In the genomic region with DNA sequence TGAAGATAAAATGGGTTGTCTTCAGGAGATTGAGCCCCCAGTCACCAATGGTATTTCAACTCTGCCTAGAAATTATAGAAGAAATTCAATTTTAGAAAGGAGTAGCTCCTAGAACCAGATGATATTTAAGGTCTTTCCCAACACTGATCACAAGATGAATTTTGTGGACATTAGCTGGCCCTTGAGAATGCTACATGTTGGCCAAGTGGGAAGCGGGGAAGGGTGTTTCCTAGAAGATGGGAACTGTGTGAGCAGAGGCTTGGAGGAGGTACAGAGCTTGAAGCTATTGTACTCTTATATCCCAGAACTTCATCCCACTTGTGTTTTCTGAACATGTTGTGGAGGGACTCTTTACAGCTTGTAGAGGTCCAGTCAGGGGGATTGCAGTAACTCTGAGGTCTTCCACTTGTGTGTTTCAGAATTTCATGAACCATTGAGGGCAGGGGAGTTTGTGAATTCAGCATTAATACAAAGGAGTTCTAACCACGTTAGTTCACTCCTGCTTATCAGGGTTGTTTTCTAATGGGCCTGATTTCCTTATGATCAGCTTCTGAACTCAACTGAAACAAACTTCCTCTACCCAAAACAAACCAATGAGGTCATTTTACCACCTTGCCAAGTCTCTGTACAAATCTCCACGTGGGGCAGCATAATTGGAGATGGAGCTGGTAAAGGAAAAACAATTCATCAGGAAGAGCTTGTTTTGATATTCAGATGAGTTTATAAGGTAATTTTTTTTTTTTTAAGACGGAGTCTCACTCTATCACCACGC, we compare ENCODE assay signal across 14 cellular contexts.
DNase-seq lines count a peak whose midpoint lies in the region; ATAC-seq and TF ChIP-seq lines count a peak whose summit lies in the region.
"Had no signal": no experiment of that assay in that cellular context is flagged by ENCODE, and none has a peak within 500 bp of the region (broad histone marks: within the 10 kb centered on the region; RNA-seq: fewer than 3 reads in every experiment).

No MANE protein-coding gene starts in this region.

- no peak overlapping the region for H3K4me3 ChIP-seq in esophagus squamous epithelium
- no peak overlapping the region for H3K4me3 ChIP-seq in WERI-Rb-1 (ENCODE audit: low read depth, low read length)
- H3K4me3 ChIP-seq: BLaER1 had no signal

- peak overlapping the region; percentile 69 for H3K27ac Mint-ChIP-seq in nephron progenitor cell
- H3K27ac Mint-ChIP-seq: activated naive CD8-positive, alpha-beta T cell treated with anti-CD3 and anti-CD28 coated beads for 36 hours; endodermal cell; natural killer cell treated with Interleukin-12 subunit alpha and Interleukin-12 subunit beta and Interleukin-15 and Interleukin-18, amount 100 ng/mL, for 72 hours had no signal

- H3K9me3 ChIP-seq in esophagus squamous epithelium (no peaks in the 10 kb centered on the region), WERI-Rb-1 (ENCODE audit: severe bottlenecking) (no peaks in the 10 kb centered on the region)
- H3K9me3 ChIP-seq: BLaER1 had no signal

- peaks cover 61% of the 10 kb centered on the region for H3K4me1 Mint-ChIP-seq in nephron progenitor cell
- H3K4me1 Mint-ChIP-seq: activated naive CD8-positive, alpha-beta T cell treated with anti-CD3 and anti-CD28 coated beads for 36 hours had no signal

- H3K36me3 ChIP-seq in esophagus squamous epithelium (no peaks in the 10 kb centered on the region), WERI-Rb-1 (no peaks in the 10 kb centered on the region)
- H3K36me3 ChIP-seq: BLaER1 had no signal

- peaks cover 8% of the 10 kb centered on the region for H3K27me3 Mint-ChIP-seq in nephron progenitor cell (ENCODE audit: low read depth, poor library complexity)

- no peaks in the 10 kb centered on the region for H3K9me3 Mint-ChIP-seq in nephron progenitor cell
- H3K9me3 Mint-ChIP-seq: activated naive CD8-positive, alpha-beta T cell treated with anti-CD3 and anti-CD28 coated beads for 36 hours; endodermal cell; natural killer cell treated with Interleukin-12 subunit alpha and Interleukin-12 subunit beta and Interleukin-15 and Interleukin-18, amount 100 ng/mL, for 72 hours had no signal

- intact Hi-C loops in esophagus squamous epithelium (cut with DNase I) = no loop called here

- H3K27me3 ChIP-seq in esophagus squamous epithelium (peaks cover 0 to 59% (median 0%) of the 10 kb centered on the region in 4 donors), WERI-Rb-1 (ENCODE audit: insufficient read depth, low read depth, severe bottlenecking) (no peaks in the 10 kb centered on the region)
- H3K27me3 ChIP-seq: BLaER1 had no signal

- TF ChIP-seq CTCF in esophagus squamous epithelium (IDR thresholded peaks at IDR 0.05) (no peak), nephron progenitor cell (IDR thresholded peaks at IDR 0.05) (no peak), WERI-Rb-1 (IDR thresholded peaks at IDR 0.05; ENCODE audit: low read depth, low read length) (no peak)

- H3K4me3 Mint-ChIP-seq in nephron progenitor cell = no peak overlapping the region
- H3K4me3 Mint-ChIP-seq: activated naive CD8-positive, alpha-beta T cell treated with anti-CD3 and anti-CD28 coated beads for 36 hours; endodermal cell; natural killer cell treated with Interleukin-12 subunit alpha and Interleukin-12 subunit beta and Interleukin-15 and Interleukin-18, amount 100 ng/mL, for 72 hours had no signal

- no peaks in the 10 kb centered on the region for H3K36me3 Mint-ChIP-seq in nephron progenitor cell (ENCODE audit: low read depth)
- H3K36me3 Mint-ChIP-seq: activated naive CD8-positive, alpha-beta T cell treated with anti-CD3 and anti-CD28 coated beads for 36 hours; natural killer cell treated with Interleukin-12 subunit alpha and Interleukin-12 subunit beta and Interleukin-15 and Interleukin-18, amount 100 ng/mL, for 72 hours had no signal

- peak; percentile 32 for DNase-seq in AG08395 (ENCODE audit: low spot score)
- peak; percentile 66 for DNase-seq in NCI-H226
- no peak for DNase-seq in esophagus squamous epithelium (lab: John Stamatoyannopoulos, UW)
- no peak for DNase-seq in nephron progenitor cell
- no peak for DNase-seq in MV-4-11 (lab: John Stamatoyannopoulos, UW)
- DNase-seq in NCI-H1092 treated with DMSO at 0.1 percent for 48 hours (lab: John Stamatoyannopoulos, UW) = no peak
- no peak for DNase-seq in WERI-Rb-1
- DNase-seq: activated naive CD8-positive, alpha-beta T cell treated with anti-CD3 and anti-CD28 coated beads for 36 hours; endodermal cell; RPMI8226; stimulated activated CD4-positive, alpha-beta T cell treated with anti-CD3 and anti-CD28 coated beads, Interleukin-12 subunit alpha, Interleukin-12 subunit beta, amount 100 ng/mL, for 4 hours had no signal

- H3K27ac ChIP-seq in esophagus squamous epithelium = peak overlapping the region in 3 of 4 donors; percentile 11 to 68 (median 46)
- H3K27ac ChIP-seq in WERI-Rb-1 = no peak overlapping the region
- H3K27ac ChIP-seq: BLaER1 had no signal

- H3K4me1 ChIP-seq in esophagus squamous epithelium = peaks cover 0 to 27% (median 4%) of the 10 kb centered on the region in 3 donors
- H3K4me1 ChIP-seq: BLaER1 had no signal

- 46 to 64% methylated on average over 5 of the region's 5 CpGs for WGBS in esophagus squamous epithelium, 2 donors

- no peak for ATAC-seq in GM18867 (IDR thresholded peaks at IDR 0.05; ENCODE audit: unreplicated experiment)
- ATAC-seq: natural killer cell treated with Interleukin-12 subunit alpha and Interleukin-12 subunit beta and Interleukin-15 and Interleukin-18, amount 100 ng/mL, for 72 hours had no signal

- no peak for TF ChIP-seq POLR2A in esophagus squamous epithelium (IDR thresholded peaks at IDR 0.05)

Comparison
In these comparisons a context has a peak if more than half of its experiments do, and no peak if none do; other contexts are left out.
1. DNase-seq: peak in AG08395 (single experiment) and NCI-H226 (single experiment); none in esophagus squamous epithelium (single experiment), nephron progenitor cell (single experiment), MV-4-11 (single experiment), NCI-H1092 treated with DMSO at 0.1 percent for 48 hours (single experiment) and WERI-Rb-1 (single experiment).